ENCODE assay signal across 26 cellular contexts in genomic region chr17:69535022-69535570, GRCh38.
"Had no signal": no experiment of that assay in that cellular context is flagged by ENCODE, and none has a peak within 500 bp of the region (broad histone marks: within the 10 kb centered on the region; RNA-seq: fewer than 3 reads in every experiment).

No MANE protein-coding gene starts in this region.

- FAIRE-seq: endothelial cell of umbilical vein, urothelium cell line had no signal

- H3K9me3 Mint-ChIP-seq: activated CD4-positive, alpha-beta T cell treated with anti-CD3 and anti-CD28 coated beads, Interleukin-2, amount 10 ng/mL, durations not matched to agents 7 days and 5 days; activated CD8-positive, alpha-beta T cell treated with anti-CD3 and anti-CD28 coated beads for 36 hours; brain; mesothelial cell of epicardium; natural killer cell had no signal

- H3K4me3 Mint-ChIP-seq: activated CD4-positive, alpha-beta T cell treated with anti-CD3 and anti-CD28 coated beads, Interleukin-2, amount 10 ng/mL, durations not matched to agents 7 days and 5 days; activated CD8-positive, alpha-beta memory T cell treated with anti-CD3 and anti-CD28 coated beads, Interleukin-2, amount 10 ng/mL, durations not matched to agents 7 days and 5 days; activated CD8-positive, alpha-beta T cell treated with anti-CD3 and anti-CD28 coated beads for 36 hours; brain; mesothelial cell of epicardium; natural killer cell had no signal

- H3K9me3 ChIP-seq: left ventricle myocardium inferior, spleen, stomach, suprapubic skin, tibial nerve had no signal

- H3K4me3 ChIP-seq: left ventricle myocardium inferior, spleen, stomach, suprapubic skin, tibial nerve had no signal

- H3K4me1 Mint-ChIP-seq: brain, mesothelial cell of epicardium, natural killer cell had no signal

- H3K4me1 ChIP-seq: left ventricle myocardium inferior, spleen, stomach, suprapubic skin, tibial nerve had no signal

- ATAC-seq: activated CD8-positive, alpha-beta memory T cell treated with anti-CD3 and anti-CD28 coated beads, Interleukin-2, amount 10 ng/mL, durations not matched to agents 7 days and 5 days; activated CD8-positive, alpha-beta T cell treated with anti-CD3 and anti-CD28 coated beads for 36 hours; esophagus mucosa; natural killer cell had no signal

- H3K36me3 Mint-ChIP-seq: activated CD8-positive, alpha-beta memory T cell treated with anti-CD3 and anti-CD28 coated beads, Interleukin-2, amount 10 ng/mL, durations not matched to agents 7 days and 5 days had no signal

- H3K27me3 Mint-ChIP-seq: activated CD4-positive, alpha-beta T cell treated with anti-CD3 and anti-CD28 coated beads, Interleukin-2, amount 10 ng/mL, durations not matched to agents 7 days and 5 days; activated CD8-positive, alpha-beta memory T cell treated with anti-CD3 and anti-CD28 coated beads, Interleukin-2, amount 10 ng/mL, durations not matched to agents 7 days and 5 days; activated CD8-positive, alpha-beta T cell treated with anti-CD3 and anti-CD28 coated beads for 36 hours; brain had no signal

- H3K27ac ChIP-seq: left ventricle myocardium inferior, spleen, stomach, suprapubic skin, tibial nerve had no signal

- H3K27ac Mint-ChIP-seq: activated CD4-positive, alpha-beta T cell treated with anti-CD3 and anti-CD28 coated beads, Interleukin-2, amount 10 ng/mL, durations not matched to agents 7 days and 5 days; activated CD8-positive, alpha-beta memory T cell treated with anti-CD3 and anti-CD28 coated beads, Interleukin-2, amount 10 ng/mL, durations not matched to agents 7 days and 5 days; activated CD8-positive, alpha-beta T cell treated with anti-CD3 and anti-CD28 coated beads for 36 hours; mesothelial cell of epicardium; natural killer cell had no signal

- H3K27me3 ChIP-seq: spleen, stomach, suprapubic skin, tibial nerve had no signal

- DNase-seq: activated CD4-positive, alpha-beta T cell treated with anti-CD3 and anti-CD28 coated beads, Interleukin-2, amount 10 ng/mL, durations not matched to agents 7 days and 5 days; activated CD4-positive, CD25-positive, alpha-beta regulatory T cell treated with anti-CD3 and anti-CD28 coated beads, Interleukin-2, amount 50 U/mL, for 72 hours; activated CD8-positive, alpha-beta memory T cell treated with anti-CD3 and anti-CD28 coated beads, Interleukin-2, amount 10 ng/mL, durations not matched to agents 7 days and 5 days; activated CD8-positive, alpha-beta T cell treated with anti-CD3 and anti-CD28 coated beads for 36 hours; activated gamma-delta T cell; activated naive CD4-positive, alpha-beta T cell treated with anti-CD3 and anti-CD28 coated beads, Interleukin-2, amount 50 U/mL, for 16 hours; activated T-cell treated with anti-CD3 and anti-CD28 coated beads for 4 hours; aorta; dermis blood vessel endothelial cell; effector memory CD4-positive, alpha-beta T cell; foreskin melanocyte; kidney glomerular epithelial cell; left ventricle myocardium inferior; mammary epithelial cell; natural killer cell; retina; spleen; stimulated activated CD4-positive, alpha-beta T cell treated with anti-CD3 and anti-CD28 coated beads, Interleukin-4, amount 100 ng/mL, for 4 hours; stomach had no signal
